Comparison of ENCODE assay signal across 1 cellular context in the genomic region with DNA sequence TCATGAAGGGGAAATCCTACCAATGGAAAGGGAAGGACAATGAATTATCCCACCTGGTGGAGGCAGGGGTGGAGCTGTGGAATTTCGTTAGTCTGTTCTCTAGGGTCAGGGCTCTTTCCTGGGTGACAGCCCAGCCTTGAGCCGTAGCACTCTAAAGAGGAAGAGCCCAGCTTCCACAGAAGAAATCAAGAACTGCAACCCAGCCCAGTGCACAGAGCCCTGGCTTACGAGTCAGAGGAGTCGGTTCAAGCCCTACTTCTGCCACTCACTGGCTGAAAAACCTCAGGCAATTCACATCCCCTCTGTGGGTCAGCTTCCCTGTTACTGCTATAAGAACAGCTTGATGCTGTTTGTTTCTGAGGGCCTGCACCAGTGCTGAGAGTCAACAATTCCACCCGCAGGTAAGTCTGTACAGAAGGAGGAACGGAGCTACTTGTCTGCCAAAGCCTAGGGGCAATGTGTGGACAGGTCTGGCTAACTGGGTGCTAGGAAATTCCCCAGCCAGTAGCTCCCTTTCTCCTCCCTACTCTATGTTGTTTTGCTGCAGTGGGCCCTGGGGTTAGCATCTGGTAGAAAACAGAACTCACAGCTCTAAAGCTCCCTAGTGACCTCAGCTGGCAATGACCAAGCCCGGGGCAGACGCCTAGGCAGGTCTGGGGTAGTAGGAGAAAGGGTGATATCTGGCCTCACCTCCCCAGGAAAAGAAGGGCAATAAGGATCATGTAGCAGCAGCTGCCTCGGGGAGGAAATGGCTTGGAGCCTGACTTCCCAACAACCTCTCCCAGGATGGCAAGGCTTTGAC.
TF ChIP-seq lines count a peak whose summit lies in the region.

No MANE protein-coding gene starts in this region.

TF ChIP-seq in HCT116, 20 proteins besides CTCF, POLR2A, EP300 and RAD21 (continued from another document):
- TF ChIP-seq ZBTB33 (IDR thresholded peaks at IDR 0.05; ENCODE audit: extremely low read depth, insufficient replicate concordance, low read length): no peak
